9 cellular contexts compared by ENCODE assay signal in genomic region chr18:39799010-39799409, GRCh38.
A peak's percentile ranks its signal among the peaks of the same experiment; 100 is the strongest.
DNase-seq lines count a peak whose midpoint lies in the region; ATAC-seq lines count a peak whose summit lies in the region.
"Had no signal": no experiment of that assay in that cellular context is flagged by ENCODE, and none has a peak within 500 bp of the region (broad histone marks: within the 10 kb centered on the region; RNA-seq: fewer than 3 reads in every experiment).

No MANE protein-coding gene starts in this region.

- H3K27ac ChIP-seq in skin epidermis, result peak overlapping the region in 7 of 21 experiments; percentile 2 to 69 (median 55)

- peak overlapping the region; percentile 30 to 48 (median 44) for H3K4me3 ChIP-seq in skin epidermis

- DNase-seq in SHP77 (lab: John Stamatoyannopoulos, UW) (peak; percentile 50 to 58), SHP77 treated with DMSO at 0.1 percent for 48 hours (lab: John Stamatoyannopoulos, UW) (no peak), NCI-H748 treated with DMSO at 0.1 percent for 48 hours (lab: John Stamatoyannopoulos, UW) (peak; percentile 42), NCI-H1436 treated with DMSO at 0.1 percent for 48 hours (lab: John Stamatoyannopoulos, UW) (no peak)
- DNase-seq in central memory CD4-positive, alpha-beta T cell, result no peak
- DNase-seq: stimulated activated CD4-positive, alpha-beta T cell treated with anti-CD3 and anti-CD28 coated beads, Interleukin-4, amount 100 ng/mL, for 1 hour had no signal

- ATAC-seq in esophagus mucosa, result peak; percentile 91
- ATAC-seq in HG02623 (IDR thresholded peaks at IDR 0.05; ENCODE audit: unreplicated experiment), result no peak

Comparison
In these comparisons a context has a peak if more than half of its experiments do, and no peak if none do; other contexts are left out.
1. DNase-seq: peak in SHP77 (2 of 2) and NCI-H748 treated with DMSO at 0.1 percent for 48 hours (single experiment); none in SHP77 treated with DMSO at 0.1 percent for 48 hours (single experiment), NCI-H1436 treated with DMSO at 0.1 percent for 48 hours (single experiment) and central memory CD4-positive, alpha-beta T cell (single experiment).